ENCODE assay signal across 20 cellular contexts in the genomic region with DNA sequence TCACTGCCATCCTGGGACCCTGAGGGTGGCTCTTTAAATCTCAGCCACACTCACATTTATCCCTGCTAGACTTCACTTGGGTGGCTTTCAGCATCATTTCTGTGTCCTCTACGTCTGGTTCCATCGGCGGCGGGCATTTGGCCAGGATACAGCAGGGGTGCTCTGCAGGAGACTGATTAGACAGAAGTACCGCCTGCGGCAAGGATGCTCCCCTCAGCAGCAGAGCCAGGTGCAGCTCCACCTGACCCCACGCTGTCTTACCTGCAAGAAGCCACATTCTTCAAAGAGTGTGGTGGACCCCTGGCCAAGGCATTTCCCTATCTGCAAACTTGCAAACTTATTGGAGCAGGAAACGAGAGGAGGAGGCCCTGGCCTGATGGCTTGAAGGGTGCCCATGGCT.
"Had no signal": no experiment of that assay in that cellular context is flagged by ENCODE, and none has a peak within 500 bp of the region (broad histone marks: within the 10 kb centered on the region; RNA-seq: fewer than 3 reads in every experiment).

No MANE protein-coding gene starts in this region.

- ATAC-seq: heart right ventricle, left lung, pancreas, right cardiac atrium had no signal

- H3K27ac ChIP-seq: heart right ventricle, left lung, neutrophil, pancreas, tibial artery had no signal

- H3K9me3 ChIP-seq: neutrophil, pancreas had no signal

- H3K9me3 Mint-ChIP-seq: activated B cell treated with CpG ODN at 0.5 μM for 24 hours, natural killer cell had no signal

- H3K4me1 ChIP-seq: heart right ventricle, left lung, pancreas, tibial artery had no signal

- H3K27me3 Mint-ChIP-seq: activated B cell treated with CpG ODN at 0.5 μM for 24 hours; activated CD4-positive, alpha-beta memory T cell treated with anti-CD3 and anti-CD28 coated beads for 36 hours; activated naive CD4-positive, alpha-beta T cell treated with anti-CD3 and anti-CD28 coated beads, Interleukin-2, amount 10 ng/mL, durations not matched to agents 7 days and 5 days had no signal

- H3K4me3 ChIP-seq: heart right ventricle, left lung, pancreas, tibial artery had no signal

- H3K27ac Mint-ChIP-seq: activated B cell treated with CpG ODN at 0.5 μM for 24 hours; activated CD4-positive, alpha-beta memory T cell treated with anti-CD3 and anti-CD28 coated beads for 36 hours; activated naive CD4-positive, alpha-beta T cell treated with anti-CD3 and anti-CD28 coated beads, Interleukin-2, amount 10 ng/mL, durations not matched to agents 7 days and 5 days; natural killer cell; stimulated activated naive CD8-positive, alpha-beta T cell treated with anti-CD3 and anti-CD28 coated beads, Interleukin-15, Interleukin-2, amounts not matched to agents 100 ng/mL and 50 ng/mL, for 24 hours; T-helper 1 cell treated with Interleukin-12 subunit alpha and Interleukin-12 subunit beta and Interleukin-4 antibody, amounts not matched to agents 30 μg/mL and 1 μg/mL, for 36 hours had no signal

- H3K4me3 Mint-ChIP-seq: activated B cell treated with CpG ODN at 0.5 μM for 24 hours; activated CD4-positive, alpha-beta memory T cell treated with anti-CD3 and anti-CD28 coated beads for 36 hours; activated naive CD4-positive, alpha-beta T cell treated with anti-CD3 and anti-CD28 coated beads, Interleukin-2, amount 10 ng/mL, durations not matched to agents 7 days and 5 days; natural killer cell; stimulated activated naive CD8-positive, alpha-beta T cell treated with anti-CD3 and anti-CD28 coated beads, Interleukin-15, Interleukin-2, amounts not matched to agents 100 ng/mL and 50 ng/mL, for 24 hours; T-helper 1 cell treated with Interleukin-12 subunit alpha and Interleukin-12 subunit beta and Interleukin-4 antibody, amounts not matched to agents 30 μg/mL and 1 μg/mL, for 36 hours had no signal

- H3K27me3 ChIP-seq: neutrophil, pancreas, tibial artery had no signal

- H3K36me3 ChIP-seq: heart right ventricle, left lung, neutrophil, pancreas, tibial artery had no signal

- H3K4me1 Mint-ChIP-seq: activated B cell treated with CpG ODN at 0.5 μM for 24 hours; activated naive CD4-positive, alpha-beta T cell treated with anti-CD3 and anti-CD28 coated beads, Interleukin-2, amount 10 ng/mL, durations not matched to agents 7 days and 5 days; natural killer cell had no signal

- H3K36me3 Mint-ChIP-seq: activated CD4-positive, alpha-beta memory T cell treated with anti-CD3 and anti-CD28 coated beads for 36 hours; activated naive CD4-positive, alpha-beta T cell treated with anti-CD3 and anti-CD28 coated beads, Interleukin-2, amount 10 ng/mL, durations not matched to agents 7 days and 5 days; natural killer cell had no signal

- DNase-seq: activated B cell treated with CpG ODN at 0.5 μM for 24 hours; activated CD4-positive, alpha-beta memory T cell treated with anti-CD3 and anti-CD28 coated beads for 36 hours; activated CD4-positive, alpha-beta T cell treated with anti-CD3 and anti-CD28 coated beads for 4 hours; activated effector memory CD4-positive, alpha-beta T cell treated with anti-CD3 and anti-CD28 coated beads, Interleukin-2, amount 50 U/mL, for 16 hours; activated naive CD4-positive, alpha-beta T cell treated with anti-CD3 and anti-CD28 coated beads, Interleukin-2, amount 10 ng/mL, durations not matched to agents 7 days and 5 days; activated T-cell treated with anti-CD3 and anti-CD28 coated beads for 4 hours; amygdala; effector CD4-positive, alpha-beta T cell; foreskin fibroblast; heart right ventricle; left lung; natural killer cell; pancreas; right cardiac atrium; stimulated activated CD4-positive, alpha-beta T cell treated with anti-CD3 and anti-CD28 coated beads, Interleukin-4, amount 100 ng/mL, for 24 hours; T1000; tibial artery had no signal
